Comparison of ENCODE assay signal across 18 cellular contexts in the genomic region with DNA sequence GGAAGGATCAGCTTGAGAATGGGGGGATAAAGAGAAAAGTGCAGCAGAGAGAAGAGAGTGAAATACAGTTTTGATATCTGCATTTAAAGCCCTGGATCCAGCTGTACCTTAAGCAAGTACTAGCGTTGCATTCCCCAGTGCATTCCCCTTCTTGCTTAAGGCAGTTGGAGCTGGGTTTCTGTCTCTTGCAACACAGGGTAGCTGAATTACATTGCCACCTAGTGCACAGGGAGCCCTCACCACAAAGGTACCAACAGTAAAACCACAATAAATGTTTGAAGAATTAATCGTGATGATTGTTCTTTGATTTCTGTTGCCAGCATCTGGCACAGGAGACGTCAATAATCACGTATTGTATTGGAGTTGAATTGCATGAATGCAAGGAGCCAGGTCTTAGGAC.
A peak's percentile ranks its signal among the peaks of the same experiment; 100 is the strongest.
DNase-seq lines count a peak whose midpoint lies in the region; ATAC-seq and TF ChIP-seq lines count a peak whose summit lies in the region.
"Had no signal": no experiment of that assay in that cellular context is flagged by ENCODE, and none has a peak within 500 bp of the region (broad histone marks: within the 10 kb centered on the region; RNA-seq: fewer than 3 reads in every experiment).

No MANE protein-coding gene starts in this region.

- no peak for TF ChIP-seq POLR2A in Peyer's patch (IDR thresholded peaks at IDR 0.05)

- CTCF ChIA-PET in Panc1 (lab: Charles Lee), result no interaction called here

- no TSS peak for BruUV-seq in Panc1 (replicated peaks; lab: Mats Ljungman, UMichigan)

- no peaks in the 10 kb centered on the region for H3K36me3 ChIP-seq in left ventricle myocardium inferior
- no peaks in the 10 kb centered on the region for H3K36me3 ChIP-seq in Panc1 (ENCODE audit: control insufficient read depth, insufficient read depth, low read length)
- no peaks in the 10 kb centered on the region for H3K36me3 ChIP-seq in Peyer's patch
- H3K36me3 ChIP-seq in tibial artery, result no peaks in the 10 kb centered on the region
- H3K36me3 ChIP-seq: BLaER1, ovary had no signal

- H3K9me3 ChIP-seq in left ventricle myocardium inferior (replicated peaks), result no peaks in the 10 kb centered on the region
- H3K9me3 ChIP-seq in Panc1 (ENCODE audit: control insufficient read depth, insufficient read depth, low read depth, low read length), result no peaks in the 10 kb centered on the region
- no peaks in the 10 kb centered on the region for H3K9me3 ChIP-seq in Peyer's patch
- H3K9me3 ChIP-seq in tibial artery, result no peaks in the 10 kb centered on the region
- H3K9me3 ChIP-seq: BLaER1, ovary had no signal

- in situ Hi-C loops in Panc1 (cut with HindIII; ENCODE audit: low pct_unique_long_range_greater_than_20kb, low sequenced_read_pairs), result no loop called here

- intact Hi-C loops in left ventricle myocardium inferior (cut with micrococcal nuclease), result no loop called here
- intact Hi-C loops in cardiac septum (cut with DNase I), result no loop called here
- intact Hi-C loops in Panc1 (cut with micrococcal nuclease; ENCODE audit: unreplicated experiment), result no loop called here
- intact Hi-C loops in left colon (cut with DNase I, micrococcal nuclease), result no loop called here
- intact Hi-C loops in tibial artery (cut with DNase I; ENCODE audit: low total_unique reads), result no loop called here

- no peak for DNase-seq in left ventricle myocardium inferior
- no peak for DNase-seq in cardiac septum (ENCODE audit: low spot score)
- DNase-seq in Panc1 (ENCODE audit: low read depth, low spot score), result no peak
- peak; percentile 35 for DNase-seq in left kidney (ENCODE audit: low read depth, low spot score)
- DNase-seq in Peyer's patch, result no peak
- DNase-seq in left colon, result no peak
- DNase-seq in NCI-H187 (lab: John Stamatoyannopoulos, UW), result no peak
- no peak for DNase-seq in tibial artery
- DNase-seq: activated CD4-positive, alpha-beta T cell treated with anti-CD3 and anti-CD28 coated beads, Interleukin-2, amount 50 U/mL, for 1 hour; activated CD8-positive, alpha-beta memory T cell treated with anti-CD3 and anti-CD28 coated beads, Interleukin-2, amount 50 U/mL, for 4 hours; activated effector memory CD4-positive, alpha-beta T cell treated with Interleukin-2 at 50 U/mL for 16 hours; KBM-7; NCI-H2107; ovary; SHP77 treated with DMSO at 0.1 percent for 48 hours had no signal

- ATAC-seq in Panc1, result no peak
- ATAC-seq in left colon, result no peak
- ATAC-seq: sciatic nerve had no signal

- peak; percentile 41 for TF ChIP-seq CTCF in left ventricle myocardium inferior (IDR thresholded peaks at IDR 0.05; ENCODE audit: borderline replicate concordance)
- peak; percentile 14; the same call in 1 of the 2 replicates for TF ChIP-seq CTCF in Panc1 (IDR thresholded peaks at IDR 0.05)
- TF ChIP-seq CTCF in Peyer's patch (IDR thresholded peaks at IDR 0.05), result peak in 3 of 6 experiments; percentile 11 to 43 (median 13)
- no peak for TF ChIP-seq CTCF in tibial artery (IDR thresholded peaks at IDR 0.05)

- peaks cover 6% of the 10 kb centered on the region for H3K27me3 ChIP-seq in left ventricle myocardium inferior (ENCODE audit: low read depth)
- no peaks in the 10 kb centered on the region for H3K27me3 ChIP-seq in Panc1 (ENCODE audit: control insufficient read depth, insufficient read depth, low read length)
- no peaks in the 10 kb centered on the region for H3K27me3 ChIP-seq in Peyer's patch
- H3K27me3 ChIP-seq in tibial artery, result no peaks in the 10 kb centered on the region
- H3K27me3 ChIP-seq: BLaER1, ovary had no signal

- H3K4me1 ChIP-seq in left ventricle myocardium inferior, result no peaks in the 10 kb centered on the region
- no peaks in the 10 kb centered on the region for H3K4me1 ChIP-seq in Panc1 (ENCODE audit: control insufficient read depth, insufficient read depth, low read length)
- no peaks in the 10 kb centered on the region for H3K4me1 ChIP-seq in Peyer's patch
- H3K4me1 ChIP-seq in tibial artery, result no peaks in the 10 kb centered on the region
- H3K4me1 ChIP-seq: BLaER1 had no signal

- H3K27ac ChIP-seq in left ventricle myocardium inferior (replicated peaks) (no peak overlapping the region), Panc1 (ENCODE audit: low read length) (no peak overlapping the region), Peyer's patch (no peak overlapping the region), tibial artery (no peak overlapping the region)
- H3K27ac ChIP-seq: BLaER1, ovary had no signal

- POLR2A ChIA-PET in Panc1 (lab: Charles Lee), result no interaction called here

- H3K4me3 ChIP-seq in left ventricle myocardium inferior (no peak overlapping the region), Panc1 (ENCODE audit: low read depth in 2 of 2, low read length in 2 of 2) (no peak overlapping the region), Peyer's patch (no peak overlapping the region), tibial artery (no peak overlapping the region)
- H3K4me3 ChIP-seq: BLaER1, lung, ovary had no signal

Comparison
In these comparisons a context has a peak if more than half of its experiments do, and no peak if none do; other contexts are left out.
1. CTCF ChIP-seq: peak in left ventricle myocardium inferior (single experiment) and Panc1 (single experiment); none in tibial artery (0 of 2).